Comparison of ENCODE assay signal across 12 cellular contexts in genomic region chr1:19815801-19816736, GRCh38. TPM values are rescaled to one million over a fixed set of nuclear protein-coding genes. Genes with fewer than 3 reads are reported as not detected.
A peak's percentile ranks its signal among the peaks of the same experiment; 100 is the strongest.
DNase-seq lines count a peak whose midpoint lies in the region; ATAC-seq and TF ChIP-seq lines count a peak whose summit lies in the region.
"Had no signal": no experiment of that assay in that cellular context is flagged by ENCODE, and none has a peak within 500 bp of the region (broad histone marks: within the 10 kb centered on the region; RNA-seq: fewer than 3 reads in every experiment).

No MANE protein-coding gene starts in this region.

- no peak for TF ChIP-seq CTCF in MM.1S (IDR thresholded peaks at IDR 0.05; ENCODE audit: low read length)
- TF ChIP-seq CTCF in GM13977 (IDR thresholded peaks at IDR 0.05; ENCODE audit: extremely low read depth, insufficient read depth, missing control alignments), result no peak
- no peak for TF ChIP-seq CTCF in gastroesophageal sphincter (IDR thresholded peaks at IDR 0.05)

- H3K4me3 Mint-ChIP-seq in stimulated activated effector memory CD8-positive, alpha-beta T cell treated with anti-CD3 and anti-CD28 coated beads, Interleukin-12 subunit alpha, Interleukin-12 subunit beta, amount 100 ng/mL, for 72 hours, result no peak overlapping the region

- WGBS in gastroesophageal sphincter (ENCODE audit: low coverage in 1 of 2), 2 donors, result 73 to 74% methylated on average over 5 to 10 of the region's 15 CpGs

- no peaks in the 10 kb centered on the region for H3K36me3 ChIP-seq in MM.1S (replicated peaks; ENCODE audit: insufficient read depth, low read length)
- H3K36me3 ChIP-seq in gastroesophageal sphincter, result no peaks in the 10 kb centered on the region
- H3K36me3 ChIP-seq: ascending aorta, uterus had no signal

- no peaks in the 10 kb centered on the region for H3K9me2 ChIP-seq in MM.1S (replicated peaks; ENCODE audit: insufficient read depth, low read length)

- no peaks in the 10 kb centered on the region for H4K20me1 ChIP-seq in MM.1S (ENCODE audit: insufficient read depth, low read length)

- H3K79me2 ChIP-seq in MM.1S (ENCODE audit: low read length), result no peaks in the 10 kb centered on the region

- H3K27ac ChIP-seq in MM.1S (ENCODE audit: low read length) (peak overlapping the region; percentile 57; the same call in 1 of the 2 replicates), gastroesophageal sphincter (no peak overlapping the region)
- H3K27ac ChIP-seq: ascending aorta, GM23248, psoas muscle, uterus had no signal

- H3K4me3 ChIP-seq in MM.1S (ENCODE audit: low read length) (no peak overlapping the region; the same call in 1 of the 2 replicates), gastroesophageal sphincter (no peak overlapping the region)
- H3K4me3 ChIP-seq: ascending aorta, GM23248, psoas muscle, uterus had no signal

- H3K36me3 Mint-ChIP-seq in stimulated activated effector memory CD8-positive, alpha-beta T cell treated with anti-CD3 and anti-CD28 coated beads, Interleukin-12 subunit alpha, Interleukin-12 subunit beta, amount 100 ng/mL, for 72 hours, result no peaks in the 10 kb centered on the region

- no peak overlapping the region for H2AFZ ChIP-seq in MM.1S (ENCODE audit: low read length)
- H2AFZ ChIP-seq: GM23248 had no signal

- H3K27me3 ChIP-seq in MM.1S (replicated peaks; ENCODE audit: insufficient read depth, low read length) (peaks cover 14% of the 10 kb centered on the region; the same call in 1 of the 2 replicates), gastroesophageal sphincter (no peaks in the 10 kb centered on the region)
- H3K27me3 ChIP-seq: ascending aorta, uterus had no signal

- peaks cover 12% of the 10 kb centered on the region for H3F3A ChIP-seq in MM.1S (ENCODE audit: insufficient read depth, low read length)

- TF ChIP-seq EP300 in gastroesophageal sphincter (IDR thresholded peaks at IDR 0.05), result no peak

- TF ChIP-seq POLR2A in gastroesophageal sphincter (IDR thresholded peaks at IDR 0.05), result no peak

- H3K27ac Mint-ChIP-seq in stimulated activated effector memory CD8-positive, alpha-beta T cell treated with anti-CD3 and anti-CD28 coated beads, Interleukin-12 subunit alpha, Interleukin-12 subunit beta, amount 100 ng/mL, for 72 hours, result no peak overlapping the region

- H3K4me1 ChIP-seq in MM.1S (ENCODE audit: low read length) (peaks cover 16% of the 10 kb centered on the region), gastroesophageal sphincter (no peaks in the 10 kb centered on the region)
- H3K4me1 ChIP-seq: ascending aorta, psoas muscle, uterus had no signal

- H3K4me1 Mint-ChIP-seq in stimulated activated effector memory CD8-positive, alpha-beta T cell treated with anti-CD3 and anti-CD28 coated beads, Interleukin-12 subunit alpha, Interleukin-12 subunit beta, amount 100 ng/mL, for 72 hours, result no peaks in the 10 kb centered on the region

- no peak overlapping the region; the same call in 1 of the 2 replicates for H3K9ac ChIP-seq in MM.1S (ENCODE audit: low read length)
- H3K9ac ChIP-seq: GM23248 had no signal

- peak; percentile 42 for ATAC-seq in stimulated activated effector memory CD8-positive, alpha-beta T cell treated with anti-CD3 and anti-CD28 coated beads, Interleukin-12 subunit alpha, Interleukin-12 subunit beta, amount 100 ng/mL, for 72 hours
- no peak for ATAC-seq in gastroesophageal sphincter
- no peak for ATAC-seq in HG03045 (IDR thresholded peaks at IDR 0.05; ENCODE audit: unreplicated experiment)

- H3K4me2 ChIP-seq in MM.1S (ENCODE audit: low read depth, low read length), result peak overlapping the region; percentile 51

- in situ Hi-C loops in GM13977 (cut with MboI; ENCODE audit: low pct_unique_long_range_greater_than_20kb, low sequenced_read_pairs, unreplicated experiment), result no loop called here

- H3K9me3 ChIP-seq in MM.1S (replicated peaks; ENCODE audit: insufficient read depth, low read length) (no peaks in the 10 kb centered on the region), gastroesophageal sphincter (no peaks in the 10 kb centered on the region)
- H3K9me3 ChIP-seq: ascending aorta, psoas muscle, uterus had no signal

- H3K9me3 Mint-ChIP-seq in stimulated activated effector memory CD8-positive, alpha-beta T cell treated with anti-CD3 and anti-CD28 coated beads, Interleukin-12 subunit alpha, Interleukin-12 subunit beta, amount 100 ng/mL, for 72 hours, result no peaks in the 10 kb centered on the region

- DNase-seq in MM.1S, result peak; percentile 89
- DNase-seq in NCI-H345 treated with DMSO at 0.1 percent for 48 hours (lab: John Stamatoyannopoulos, UW; ENCODE audit: unreplicated experiment), result peak; percentile 97
- DNase-seq in germinal center (ENCODE audit: low spot score), result peak; percentile 33
- no peak for DNase-seq in stimulated activated effector memory CD8-positive, alpha-beta T cell treated with anti-CD3 and anti-CD28 coated beads, Interleukin-12 subunit alpha, Interleukin-12 subunit beta, amount 100 ng/mL, for 72 hours (ENCODE audit: low spot score in 2 of 2)
- DNase-seq in GM13977 (ENCODE audit: low spot score), result no peak
- DNase-seq: GM23248, psoas muscle, uterus had no signal

RNA-seq across cellular contexts. Expression of gene RNF186, which starts 1.0 kb away (rescaled TPM):
- not detected for total RNA-seq in gastroesophageal sphincter
- total RNA-seq: ascending aorta, epithelial cell of proximal tubule, GM23248, psoas muscle had no signal

RNA-seq across cellular contexts. Expression of gene TMCO4, which starts 16.4 kb away (rescaled TPM):
- total RNA-seq in gastroesophageal sphincter, result 10 to 100 TPM; 18.1 to 36.9 (median 24.5) TPM

Comparison
In these comparisons a context has a peak if more than half of its experiments do, and no peak if none do; other contexts are left out.
1. DNase-seq: peak in MM.1S (single experiment), NCI-H345 treated with DMSO at 0.1 percent for 48 hours (single experiment) and germinal center (single experiment); none in stimulated activated effector memory CD8-positive, alpha-beta T cell treated with anti-CD3 and anti-CD28 coated beads, Interleukin-12 subunit alpha, Interleukin-12 subunit beta, amount 100 ng/mL, for 72 hours (0 of 2) and GM13977 (single experiment).